21 cellular contexts compared by ENCODE assay signal in genomic region chr2:67701011-67701410, GRCh38.
DNase-seq lines count a peak whose midpoint lies in the region; ATAC-seq, FAIRE-seq and TF ChIP-seq lines count a peak whose summit lies in the region.
"Had no signal": no experiment of that assay in that cellular context is flagged by ENCODE, and none has a peak within 500 bp of the region (broad histone marks: within the 10 kb centered on the region; RNA-seq: fewer than 3 reads in every experiment).

No MANE protein-coding gene starts in this region.

- no peak overlapping the region for H2BK20ac ChIP-seq in IMR-90 (ENCODE audit: low read depth, low read length)

- H3K27ac ChIP-seq in A549 (no peak overlapping the region), IMR-90 (ENCODE audit: insufficient read depth, low read length) (no peak overlapping the region), suprapubic skin (no peak overlapping the region), GM23338 (ENCODE audit: low read depth) (no peak overlapping the region)
- H3K27ac ChIP-seq: KMS-11, Peyer's patch had no signal

- TF ChIP-seq RAD21 in A549 (conservative IDR thresholded peaks at IDR 0.05 in 1 of 2, IDR thresholded peaks at IDR 0.05 in 1 of 2): no peak
- TF ChIP-seq RAD21 in IMR-90 (IDR thresholded peaks at IDR 0.05; ENCODE audit: low read length): no peak

- no peak for TF ChIP-seq CTCF in A549 (IDR thresholded peaks at IDR 0.05)
- no peak for TF ChIP-seq CTCF in IMR-90 (conservative IDR thresholded peaks at IDR 0.05; ENCODE audit: low read depth, low read length)
- TF ChIP-seq CTCF in bronchial epithelial cell (IDR thresholded peaks at IDR 0.05; ENCODE audit: insufficient read depth, low read length, severe bottlenecking): no peak
- no peak for TF ChIP-seq CTCF in nephron progenitor cell (IDR thresholded peaks at IDR 0.05)
- no peak for TF ChIP-seq CTCF in suprapubic skin (IDR thresholded peaks at IDR 0.05)
- no peak for TF ChIP-seq CTCF in GM23338 (conservative IDR thresholded peaks at IDR 0.05; ENCODE audit: low read depth in 2 of 2)

- no peak overlapping the region for H3K4me3 Mint-ChIP-seq in nephron progenitor cell
- no peak overlapping the region for H3K4me3 Mint-ChIP-seq in GM23338

- dilution Hi-C loops in IMR-90 (cut with HindIII; ENCODE audit: low sequenced_read_pairs, unreplicated experiment): no loop called here

- H3K27me3 Mint-ChIP-seq in nephron progenitor cell (ENCODE audit: low read depth, poor library complexity): no peaks in the 10 kb centered on the region
- H3K27me3 Mint-ChIP-seq in GM23338 (ENCODE audit: insufficient read depth, low read depth, poor library complexity): no peaks in the 10 kb centered on the region

- intact Hi-C loops in IMR-90 (cut with micrococcal nuclease): no loop called here

- no peak overlapping the region for H3K14ac ChIP-seq in IMR-90 (replicated peaks; ENCODE audit: low read depth, low read length)

- H2AK9ac ChIP-seq in IMR-90 (replicated peaks; ENCODE audit: low read depth, low read length, poor library complexity): no peak overlapping the region

- H2BK15ac ChIP-seq in IMR-90 (ENCODE audit: low read depth, low read length): no peak overlapping the region

- no peak overlapping the region for H2BK5ac ChIP-seq in IMR-90 (ENCODE audit: low read depth, low read length, poor library complexity, severe bottlenecking)

- no peaks in the 10 kb centered on the region for H3K9me1 ChIP-seq in IMR-90 (ENCODE audit: insufficient read depth, low read length)

- FAIRE-seq in A549 (lab: Jason Lieb, UNC) (no peak), bronchial epithelial cell (lab: Jason Lieb, UNC) (no peak)
- FAIRE-seq: H54 had no signal

- H3K4me1 ChIP-seq in A549: no peaks in the 10 kb centered on the region
- no peaks in the 10 kb centered on the region for H3K4me1 ChIP-seq in IMR-90 (ENCODE audit: control insufficient read depth, insufficient read depth, low read length)
- H3K4me1 ChIP-seq in suprapubic skin: no peaks in the 10 kb centered on the region
- 0 out of 2 replicates have a peak, but pooled peaks cover 4% of the 10 kb centered on the region for H3K4me1 ChIP-seq in GM23338 (ENCODE audit: insufficient read depth)
- H3K4me1 ChIP-seq: Peyer's patch had no signal

- H3K79me1 ChIP-seq in IMR-90 (ENCODE audit: low read depth in 1 of 2, low read length in 2 of 2): no peaks in the 10 kb centered on the region

- H3K36me3 ChIP-seq in IMR-90 (ENCODE audit: control insufficient read depth, insufficient read depth, low read length): no peaks in the 10 kb centered on the region
- H3K36me3 ChIP-seq in bronchial epithelial cell (ENCODE audit: control insufficient read depth, insufficient read depth, low read length): no peaks in the 10 kb centered on the region
- H3K36me3 ChIP-seq in suprapubic skin: no peaks in the 10 kb centered on the region
- H3K36me3 ChIP-seq in GM23338 (ENCODE audit: insufficient read depth): no peaks in the 10 kb centered on the region
- H3K36me3 ChIP-seq: Peyer's patch had no signal

- peak overlapping the region; percentile 4 for H3K27ac Mint-ChIP-seq in nephron progenitor cell
- no peak overlapping the region for H3K27ac Mint-ChIP-seq in GM23338

- H2AFZ ChIP-seq in IMR-90 (replicated peaks; ENCODE audit: low read length, poor library complexity) (no peak overlapping the region), GM23338 (no peak overlapping the region)

- no peak for ATAC-seq in A549
- ATAC-seq in IMR-90 (ENCODE audit: low read depth): no peak
- ATAC-seq in GM23338: no peak
- ATAC-seq: SK-N-SH treated with all-trans-retinoic acid at 6 μM for 48 hours had no signal

- H4K8ac ChIP-seq in IMR-90 (ENCODE audit: low read depth in 2 of 2, low read length in 2 of 2): no peak overlapping the region

- peaks cover 14% of the 10 kb centered on the region for H3K4me1 Mint-ChIP-seq in nephron progenitor cell
- H3K4me1 Mint-ChIP-seq in GM23338: peaks cover 3% of the 10 kb centered on the region; the same call in 2 of the 3 replicates

- no peak overlapping the region for H3K56ac ChIP-seq in IMR-90 (ENCODE audit: extremely low read depth, insufficient read depth, low read length)

- no peak for TF ChIP-seq EP300 in A549 (IDR thresholded peaks at IDR 0.05)
- TF ChIP-seq EP300 in suprapubic skin (IDR thresholded peaks at IDR 0.05): no peak

- CTCF ChIA-PET in A549 (lab: Yijun Ruan, JAX): no interaction called here
- CTCF ChIA-PET in IMR-90 (lab: Yijun Ruan, JAX): interaction anchor here (1.0 kb wide), 1 partner anchor 16 kb away, joined by 4 read pairs; no protein-coding TSS in a partner anchor

- H3K79me2 ChIP-seq in GM23338 (replicated peaks; ENCODE audit: insufficient read depth): no peaks in the 10 kb centered on the region

- H3K9me3 Mint-ChIP-seq in nephron progenitor cell: peaks cover 9% of the 10 kb centered on the region
- H3K9me3 Mint-ChIP-seq in GM23338: peaks cover 3% of the 10 kb centered on the region

- TF ChIP-seq POLR2A in A549 (IDR thresholded peaks at IDR 0.05; ENCODE audit: low read length) (no peak), IMR-90 (IDR thresholded peaks at IDR 0.05; ENCODE audit: low read depth, low read length) (no peak), suprapubic skin (IDR thresholded peaks at IDR 0.05) (no peak)

- no peak overlapping the region for H3K23ac ChIP-seq in IMR-90 (ENCODE audit: low read depth, low read length)

- H3K4me3 ChIP-seq in A549: no peak overlapping the region
- H3K4me3 ChIP-seq in IMR-90 (ENCODE audit: insufficient read depth, low read depth, low read length): no peak overlapping the region
- H3K4me3 ChIP-seq in bronchial epithelial cell (ENCODE audit: low read depth, low read length): no peak overlapping the region
- H3K4me3 ChIP-seq in suprapubic skin: no peak overlapping the region
- H3K4me3 ChIP-seq in GM23338: no peak overlapping the region
- H3K4me3 ChIP-seq: Peyer's patch had no signal

- 58% methylated on average over 4 of the region's 4 CpGs for WGBS in A549 (ENCODE audit: missing lambda C conversion rate)
- no CpG with 5 or more reads among the region's 4 CpGs for WGBS in IMR-90 (ENCODE audit: extremely low coverage in 2 of 2, insufficient read length in 1 of 2), 2 experiments
- 92% methylated on average over 4 of the region's 4 CpGs for WGBS in suprapubic skin

- H2AK5ac ChIP-seq in IMR-90 (ENCODE audit: low read depth, low read length): no peak overlapping the region

- H2BK120ac ChIP-seq in IMR-90 (ENCODE audit: low read depth, low read length): no peak overlapping the region

- no TSS peak for BruUV-seq in IMR-90 (replicated peaks; lab: Mats Ljungman, UMichigan)

- H4K91ac ChIP-seq in IMR-90 (ENCODE audit: insufficient read depth, low read depth, low read length): no peak overlapping the region

- peaks cover 5% of the 10 kb centered on the region for H3K36me3 Mint-ChIP-seq in nephron progenitor cell (ENCODE audit: low read depth)
- H3K36me3 Mint-ChIP-seq in GM23338 (ENCODE audit: low read depth): no peaks in the 10 kb centered on the region

- no peak overlapping the region for H3K18ac ChIP-seq in IMR-90 (ENCODE audit: low read depth, low read length)

- H3K27me3 ChIP-seq in IMR-90 (ENCODE audit: control insufficient read depth, insufficient read depth, low read length): no peaks in the 10 kb centered on the region
- H3K27me3 ChIP-seq in bronchial epithelial cell (ENCODE audit: control insufficient read depth, insufficient read depth, low read length): no peaks in the 10 kb centered on the region
- H3K27me3 ChIP-seq in suprapubic skin: no peaks in the 10 kb centered on the region
- H3K27me3 ChIP-seq in GM23338 (ENCODE audit: insufficient read depth): no peaks in the 10 kb centered on the region
- H3K27me3 ChIP-seq: Peyer's patch had no signal

- in situ Hi-C loops in IMR-90 (cut with MboI; ENCODE audit: low sequenced_read_pairs): no loop called here

- H3K4ac ChIP-seq in IMR-90 (ENCODE audit: low read depth, low read length): no peak overlapping the region

- H3K9ac ChIP-seq in IMR-90 (ENCODE audit: low read depth, low read length): no peak overlapping the region
- H3K9ac ChIP-seq: KMS-11 had no signal

- no peak for DNase-seq in A549 (ENCODE audit: low read depth in 1 of 2, low spot score in 1 of 2)
- DNase-seq in IMR-90: peak; percentile 37
- DNase-seq in bronchial epithelial cell (ENCODE audit: low read depth): peak; percentile 83
- no peak for DNase-seq in nephron progenitor cell
- no peak for DNase-seq in suprapubic skin (ENCODE audit: low spot score in 2 of 2)
- DNase-seq in GM23338 (ENCODE audit: low spot score): no peak
- DNase-seq in NCI-H748 treated with DMSO at 0.1 percent for 48 hours (lab: John Stamatoyannopoulos, UW): no peak
- no peak for DNase-seq in activated CD4-positive, alpha-beta T cell treated with anti-CD3 and anti-CD28 coated beads, Interleukin-2, amount 50 U/mL, for 1 hour
- DNase-seq: 8988T, C1 segment of cervical spinal cord, DMS79, NCI-H1048, NCI-H1436, NCI-H2029 treated with DMSO at 0.1 percent for 48 hours, NCI-H2171, NCI-H526 treated with DMSO at 0.1 percent for 48 hours, Peyer's patch, SHP77 had no signal

- no peaks in the 10 kb centered on the region for H4K20me1 ChIP-seq in IMR-90 (ENCODE audit: insufficient read depth, low read length)
- H4K20me1 ChIP-seq in GM23338 (replicated peaks; ENCODE audit: insufficient read depth): no peaks in the 10 kb centered on the region

- no peaks in the 10 kb centered on the region for H3F3A ChIP-seq in GM23338 (replicated peaks; ENCODE audit: low read depth)

- H4K5ac ChIP-seq in IMR-90 (ENCODE audit: low read depth, low read length): no peak overlapping the region

- no peaks in the 10 kb centered on the region for H3K9me3 ChIP-seq in A549
- H3K9me3 ChIP-seq in IMR-90 (ENCODE audit: control insufficient read depth, insufficient read depth, low read length): no peaks in the 10 kb centered on the region
- H3K9me3 ChIP-seq in suprapubic skin: no peaks in the 10 kb centered on the region
- H3K9me3 ChIP-seq: Peyer's patch had no signal

- H3K4me2 ChIP-seq in A549: no peak overlapping the region
- H3K4me2 ChIP-seq in IMR-90 (ENCODE audit: low read depth, low read length): no peak overlapping the region
- no peak overlapping the region for H3K4me2 ChIP-seq in GM23338
- H3K4me2 ChIP-seq: KMS-11 had no signal

- POLR2A ChIA-PET in A549 (lab: Yijun Ruan, JAX): no interaction called here
- POLR2A ChIA-PET in IMR-90 (lab: Charles Lee; ENCODE audit: unreplicated experiment): no interaction called here

- H3K9me2 ChIP-seq in GM23338 (ENCODE audit: insufficient read depth): no peaks in the 10 kb centered on the region

TF ChIP-seq in A549, 52 proteins besides CTCF, POLR2A, EP300 and RAD21:
- TF ChIP-seq TP53 (CRISPR knock-in tag; IDR thresholded peaks at IDR 0.05): no peak
- TF ChIP-seq MAFK (IDR thresholded peaks at IDR 0.05; ENCODE audit: partially characterized antibody): peak; percentile 30
TF ChIP-seq in A549: peak in this region for 1.

TF ChIP-seq in IMR-90, 13 proteins besides CTCF, POLR2A, EP300 and RAD21:
- TF ChIP-seq NFE2L2 (IDR thresholded peaks at IDR 0.05; ENCODE audit: low read depth, low read length) (no peak), MAFK (IDR thresholded peaks at IDR 0.05; ENCODE audit: low read depth, low read length) (peak; percentile 65)

Comparison
In these comparisons a context has a peak if more than half of its experiments do, and no peak if none do; other contexts are left out.
1. DNase-seq: peak in IMR-90 (single experiment) and bronchial epithelial cell (single experiment); none in A549 (0 of 2), nephron progenitor cell (single experiment), suprapubic skin (0 of 2), GM23338 (single experiment), NCI-H748 treated with DMSO at 0.1 percent for 48 hours (single experiment) and activated CD4-positive, alpha-beta T cell treated with anti-CD3 and anti-CD28 coated beads, Interleukin-2, amount 50 U/mL, for 1 hour (single experiment).